9 cellular contexts compared by ENCODE assay signal in genomic region chr16:31177136-31177535, GRCh38. TPM values are rescaled to one million over a fixed set of nuclear protein-coding genes. Genes with fewer than 3 reads are reported as not detected.
DNase-seq lines count a peak whose midpoint lies in the region; ATAC-seq, FAIRE-seq and TF ChIP-seq lines count a peak whose summit lies in the region.
"Had no signal": no experiment of that assay in that cellular context is flagged by ENCODE, and none has a peak within 500 bp of the region (broad histone marks: within the 10 kb centered on the region; RNA-seq: fewer than 3 reads in every experiment).

No MANE protein-coding gene starts in this region.

- H3K27me3 Mint-ChIP-seq in astrocyte (ENCODE audit: low read depth, unreplicated experiment): peaks cover 4% of the 10 kb centered on the region

- H3K27ac Mint-ChIP-seq in astrocyte (ENCODE audit: unreplicated experiment): no peak overlapping the region

- peak overlapping the region; percentile 46 for H3K4me3 Mint-ChIP-seq in astrocyte (ENCODE audit: unreplicated experiment)

- H3K27me3 ChIP-seq in astrocyte (ENCODE audit: insufficient read depth, low read length) (no peaks in the 10 kb centered on the region), hepatocyte (no peaks in the 10 kb centered on the region), uterus (no peaks in the 10 kb centered on the region)
- H3K27me3 ChIP-seq: body of pancreas had no signal

- no peaks in the 10 kb centered on the region for H3K9me2 ChIP-seq in hepatocyte (replicated peaks; ENCODE audit: insufficient read depth)

- 79% methylated on average over 3 of the region's 3 CpGs for WGBS in hepatocyte (ENCODE audit: low lambda C conversion rate, missing lambda C conversion rate)

- H3K4me3 ChIP-seq in astrocyte (ENCODE audit: insufficient read depth, low read depth, low read length) (no peak overlapping the region), hepatocyte (no peak overlapping the region), uterus (no peak overlapping the region)
- H3K4me3 ChIP-seq: body of pancreas had no signal

- peaks cover 16% of the 10 kb centered on the region for H4K20me1 ChIP-seq in astrocyte (ENCODE audit: insufficient read depth, low read length)
- peaks cover 15% of the 10 kb centered on the region for H4K20me1 ChIP-seq in hepatocyte (ENCODE audit: insufficient read depth, poor library complexity, severe bottlenecking)

- FAIRE-seq in astrocyte (lab: Jason Lieb, UNC): no peak

- H3K9me3 Mint-ChIP-seq in astrocyte (ENCODE audit: unreplicated experiment): no peaks in the 10 kb centered on the region

- DNase-seq in A172 (ENCODE audit: low spot score) (peak; percentile 98), NCI-H510A (lab: John Stamatoyannopoulos, UW) (peak; percentile 45), astrocyte (ENCODE audit: low read depth) (peak; percentile 86), hepatocyte (ENCODE audit: low spot score) (no peak), uterus (no peak), Right ventricle myocardium superior (no peak)
- DNase-seq: body of pancreas, C1 segment of cervical spinal cord had no signal

- H3K9me3 ChIP-seq in astrocyte (ENCODE audit: insufficient read depth, low read depth, low read length) (no peaks in the 10 kb centered on the region), hepatocyte (ENCODE audit: low read depth) (no peaks in the 10 kb centered on the region), uterus (no peaks in the 10 kb centered on the region)
- H3K9me3 ChIP-seq: body of pancreas had no signal

- H3K36me3 Mint-ChIP-seq in astrocyte (ENCODE audit: low read depth, unreplicated experiment): no peaks in the 10 kb centered on the region

- H3K27ac ChIP-seq in astrocyte (ENCODE audit: low read depth, low read length) (no peak overlapping the region), hepatocyte (no peak overlapping the region), uterus (no peak overlapping the region)
- H3K27ac ChIP-seq: body of pancreas had no signal

- ATAC-seq in Right ventricle myocardium superior (ENCODE audit: poor library complexity): no peak
- ATAC-seq: body of pancreas had no signal

- intact Hi-C loops in uterus (cut with DNase I; ENCODE audit: low total_unique reads) (no loop called here), Right ventricle myocardium superior (cut with DNase I) (no loop called here)

- no peak for TF ChIP-seq POLR2A in uterus (IDR thresholded peaks at IDR 0.05)

- H2AFZ ChIP-seq in astrocyte (ENCODE audit: low read depth, low read length): no peak overlapping the region
- no peak overlapping the region for H2AFZ ChIP-seq in hepatocyte

- H3K36me3 ChIP-seq in astrocyte (ENCODE audit: insufficient read depth, low read length) (peaks cover 5% of the 10 kb centered on the region), hepatocyte (replicated peaks; ENCODE audit: insufficient read depth, low read depth) (no peaks in the 10 kb centered on the region), uterus (no peaks in the 10 kb centered on the region)

- H3K4me1 ChIP-seq in astrocyte (ENCODE audit: insufficient read depth, low read length) (peaks cover 7% of the 10 kb centered on the region), hepatocyte (ENCODE audit: insufficient read depth) (peaks cover 6% of the 10 kb centered on the region), uterus (peaks cover 0 to 5% of the 10 kb centered on the region in 2 donors)

- H3K9ac ChIP-seq in astrocyte (ENCODE audit: low read length): no peak overlapping the region

- H3K4me2 ChIP-seq in astrocyte (ENCODE audit: low read length): no peak overlapping the region
- no peak overlapping the region for H3K4me2 ChIP-seq in hepatocyte

- H3K79me2 ChIP-seq in astrocyte (ENCODE audit: insufficient read depth, low read length) (peaks cover 29% of the 10 kb centered on the region), hepatocyte (peaks cover 20% of the 10 kb centered on the region)

- no peak for TF ChIP-seq CTCF in astrocyte (IDR thresholded peaks at IDR 0.05; ENCODE audit: insufficient read depth, low read depth, low read length)
- TF ChIP-seq CTCF in hepatocyte (IDR thresholded peaks at IDR 0.05; ENCODE audit: poor library complexity): no peak
- TF ChIP-seq CTCF in uterus (IDR thresholded peaks at IDR 0.05): no peak

- H3K4me1 Mint-ChIP-seq in astrocyte (ENCODE audit: low read depth, unreplicated experiment): peaks cover 4% of the 10 kb centered on the region

RNA-seq across cellular contexts. Expression of gene FUS, which starts 2.8 kb away (rescaled TPM):
- 14.4 and 26.9 TPM in 2 replicates for total RNA-seq in A172 (2014; rRNA removed; shearing (Covaris generic))
- total RNA-seq in astrocyte: 250 and 309 TPM in 2 replicates
- 39.7 and 47.4 TPM in 2 replicates for total RNA-seq in hepatocyte
- 327 and 345 TPM in 2 replicates for polyA plus RNA-seq in hepatocyte
- total RNA-seq in uterus: 100 to 1,000 TPM in 2 of 4 donors, 10 to 100 TPM in 2; 21.5 to 356 (median 109) TPM
- 79.3 TPM for total RNA-seq in Right ventricle myocardium superior

RNA-seq across cellular contexts. Expression of gene PYCARD, which starts 25.4 kb away (rescaled TPM):
- not detected in 2 replicates for total RNA-seq in A172 (2014; rRNA removed; shearing (Covaris generic))
- 7.3 and 9.0 TPM in 2 replicates for total RNA-seq in astrocyte
- 9.4 and 15.1 TPM in 2 replicates for total RNA-seq in hepatocyte
- polyA plus RNA-seq in hepatocyte: 13.8 and 16.1 TPM in 2 replicates
- 10 to 100 TPM; 12.7 to 87.1 (median 18.0) TPM for total RNA-seq in uterus
- 8.2 TPM for total RNA-seq in Right ventricle myocardium superior

RNA-seq across cellular contexts. Expression of gene PRSS36, which starts 27.3 kb away (rescaled TPM):
- total RNA-seq in A172 (2014; rRNA removed; shearing (Covaris generic)): 0.41 and 0.55 TPM in 2 replicates
- 0.19 and 0.41 TPM in 2 replicates for total RNA-seq in astrocyte
- total RNA-seq in hepatocyte: 0.63 and 2.9 TPM in 2 replicates
- 1.4 and 2.1 TPM in 2 replicates for polyA plus RNA-seq in hepatocyte
- total RNA-seq in uterus: under 1 TPM in 2 of 4 donors, not detected in 2; 0.48 to 0.76 TPM
- total RNA-seq in Right ventricle myocardium superior: 2.2 TPM

RNA-seq across cellular contexts. Expression of gene TRIM72, which starts 36.8 kb away (rescaled TPM):
- under 0.01 and 0.02 TPM in 2 replicates for total RNA-seq in A172 (2014; rRNA removed; shearing (Covaris generic))
- total RNA-seq in astrocyte (not detected in 2 replicates), hepatocyte (0.04 TPM in 1 of 2 replicates, not detected in the other), uterus (under 1 TPM in 1 of 4 donors, not detected in 3; under 0.01 TPM), Right ventricle myocardium superior (0.70 TPM)
- polyA plus RNA-seq in hepatocyte: not detected in 2 replicates
- total RNA-seq: body of pancreas had no signal

RNA-seq across cellular contexts. Expression of gene PYDC1, which starts 39.8 kb away (rescaled TPM):
- total RNA-seq in A172 (2014; rRNA removed; shearing (Covaris generic)): not detected in 2 replicates
- not detected in 2 replicates for total RNA-seq in astrocyte
- total RNA-seq in hepatocyte: not detected in 2 replicates
- polyA plus RNA-seq in hepatocyte: not detected in 2 replicates
- not detected for total RNA-seq in uterus
- total RNA-seq in Right ventricle myocardium superior: not detected
- total RNA-seq: body of pancreas, HT-29 had no signal

Comparison
In these comparisons a context has a peak if more than half of its experiments do, and no peak if none do; other contexts are left out.
1. DNase-seq: peak in A172 (single experiment), NCI-H510A (single experiment) and astrocyte (single experiment); none in hepatocyte (single experiment), uterus (0 of 2) and Right ventricle myocardium superior (single experiment).